Comparison of ENCODE assay signal across 13 cellular contexts in the genomic region with DNA sequence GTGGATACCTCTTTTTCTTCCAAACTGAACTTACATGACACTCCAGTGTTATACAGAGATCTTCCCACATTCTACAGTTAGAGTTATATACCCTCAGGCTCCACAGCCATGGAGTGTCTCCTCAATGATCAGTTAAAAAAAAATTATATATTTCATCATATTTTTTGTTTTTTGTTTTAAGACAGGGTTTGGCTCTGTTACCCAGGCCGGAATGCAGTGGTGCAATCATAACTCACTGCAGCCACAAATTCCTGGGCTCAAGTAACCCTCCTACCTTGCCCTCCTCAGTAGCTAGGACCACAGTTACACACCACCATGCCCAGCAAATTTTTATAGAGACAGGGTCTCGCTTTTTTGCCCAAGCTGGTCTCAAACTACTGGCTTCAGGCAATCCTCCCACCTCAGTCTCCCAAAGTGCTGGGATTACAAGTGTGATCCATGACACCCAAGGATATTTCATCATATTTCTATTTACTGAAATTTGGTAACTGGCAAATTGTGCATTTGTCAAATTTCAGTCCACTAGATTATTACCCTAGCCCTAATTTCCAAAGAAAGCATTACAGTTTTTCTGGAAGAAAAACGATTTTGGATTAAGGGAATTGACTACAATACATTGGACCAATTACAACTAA. TPM values are rescaled to one million over a fixed set of nuclear protein-coding genes. Genes with fewer than 3 reads are reported as not detected.
DNase-seq lines count a peak whose midpoint lies in the region; ATAC-seq and TF ChIP-seq lines count a peak whose summit lies in the region.
"Had no signal": no experiment of that assay in that cellular context is flagged by ENCODE, and none has a peak within 500 bp of the region (broad histone marks: within the 10 kb centered on the region; RNA-seq: fewer than 3 reads in every experiment).

No MANE protein-coding gene starts in this region.

- no peaks in the 10 kb centered on the region for H3K4me1 ChIP-seq in CD4-positive, alpha-beta memory T cell (ENCODE audit: insufficient read depth, low read length)
- no peaks in the 10 kb centered on the region for H3K4me1 ChIP-seq in trophoblast cell (ENCODE audit: control insufficient read depth in 1 of 2, insufficient read depth in 2 of 2, low read length in 2 of 2)

- intact Hi-C loops in CD4-positive, alpha-beta memory T cell (cut with micrococcal nuclease), result no loop called here

- no peaks in the 10 kb centered on the region for H3K9me3 Mint-ChIP-seq in CD4-positive, alpha-beta memory T cell
- H3K9me3 Mint-ChIP-seq: CD8-positive, alpha-beta memory T cell had no signal

- no peak overlapping the region for H3K9ac ChIP-seq in trophoblast cell (ENCODE audit: low read length)

- ATAC-seq in T-helper 17 cell (no peak), GM18868 (IDR thresholded peaks at IDR 0.05; ENCODE audit: unreplicated experiment) (no peak)
- ATAC-seq: PC-3 had no signal

- H3K27ac ChIP-seq in CD4-positive, alpha-beta memory T cell (ENCODE audit: low read depth, low read length), result no peak overlapping the region
- H3K27ac ChIP-seq in trophoblast cell (ENCODE audit: low read depth, low read length), result no peak overlapping the region
- H3K27ac ChIP-seq: right lobe of liver, vagina had no signal

- H4K91ac ChIP-seq in trophoblast cell (ENCODE audit: low read depth, low read length), result no peak overlapping the region

- no peak overlapping the region for H4K8ac ChIP-seq in trophoblast cell (ENCODE audit: low read depth, low read length)

- no peak overlapping the region for H2BK5ac ChIP-seq in trophoblast cell (ENCODE audit: low read depth, low read length, poor library complexity)

- no peak overlapping the region for H3K14ac ChIP-seq in trophoblast cell (ENCODE audit: low read length)

- H4K12ac ChIP-seq in trophoblast cell (ENCODE audit: low read depth, low read length), result no peak overlapping the region

- no peaks in the 10 kb centered on the region for H3K79me1 ChIP-seq in trophoblast cell (ENCODE audit: low read length)

- H3K9me3 ChIP-seq in CD4-positive, alpha-beta memory T cell (ENCODE audit: control insufficient read depth in 1 of 2, low read length in 2 of 2), result no peaks in the 10 kb centered on the region
- H3K9me3 ChIP-seq in T-helper 17 cell (ENCODE audit: control insufficient read depth, low read length, poor library complexity, severe bottlenecking) (no peaks in the 10 kb centered on the region), trophoblast cell (ENCODE audit: insufficient read depth, low read depth, low read length) (no peaks in the 10 kb centered on the region)
- H3K9me3 ChIP-seq: right lobe of liver, vagina had no signal

- H3K4me2 ChIP-seq in trophoblast cell (ENCODE audit: low read length), result no peak overlapping the region

- no peak overlapping the region for H3K18ac ChIP-seq in trophoblast cell (ENCODE audit: low read length)

- POLR2A ChIA-PET in CD4-positive, alpha-beta memory T cell (lab: Charles Lee; ENCODE audit: partially characterized antibody), result no interaction called here

- no peak overlapping the region for H3K23ac ChIP-seq in trophoblast cell (ENCODE audit: low read length)

- no peak overlapping the region for H3K4me3 Mint-ChIP-seq in CD4-positive, alpha-beta memory T cell
- H3K4me3 Mint-ChIP-seq in T-helper 17 cell, result no peak overlapping the region
- H3K4me3 Mint-ChIP-seq: CD8-positive, alpha-beta memory T cell had no signal

- in situ Hi-C loops in KBM-7 (cut with MboI; ENCODE audit: low pct_unique_long_range_greater_than_20kb, low sequenced_read_pairs), result no loop called here

- peak overlapping the region in 4 of 7 donors; percentile 31 to 56 (median 44) for H3K27ac Mint-ChIP-seq in CD4-positive, alpha-beta memory T cell
- peak overlapping the region; percentile 34 for H3K27ac Mint-ChIP-seq in T-helper 17 cell

- H3K4ac ChIP-seq in trophoblast cell (ENCODE audit: low read depth, low read length), result no peak overlapping the region

- TF ChIP-seq CTCF in fibroblast of pulmonary artery (IDR thresholded peaks at IDR 0.05; ENCODE audit: low read length, missing control alignments), result no peak

- H3K36me3 Mint-ChIP-seq in CD4-positive, alpha-beta memory T cell, result peaks cover 4 to 36% of the 10 kb centered on the region in 2 donors
- no peaks in the 10 kb centered on the region for H3K36me3 Mint-ChIP-seq in T-helper 17 cell (ENCODE audit: low read depth)

- H2AFZ ChIP-seq in trophoblast cell (ENCODE audit: insufficient read depth, low read length, poor library complexity), result no peak overlapping the region

- no peaks in the 10 kb centered on the region for H3K27me3 ChIP-seq in CD4-positive, alpha-beta memory T cell (ENCODE audit: insufficient read depth, low read length)
- H3K27me3 ChIP-seq in trophoblast cell (ENCODE audit: insufficient read depth, low read length), result no peaks in the 10 kb centered on the region
- H3K27me3 ChIP-seq: right lobe of liver, vagina had no signal

- no peaks in the 10 kb centered on the region for H3K27me3 Mint-ChIP-seq in CD4-positive, alpha-beta memory T cell
- no peaks in the 10 kb centered on the region for H3K27me3 Mint-ChIP-seq in T-helper 17 cell
- H3K27me3 Mint-ChIP-seq: CD8-positive, alpha-beta memory T cell had no signal

- H3K36me3 ChIP-seq in CD4-positive, alpha-beta memory T cell (ENCODE audit: insufficient read depth, low read length), result peaks cover 4% of the 10 kb centered on the region
- peaks cover 0 to 1% of the 10 kb centered on the region in 2 experiments for H3K36me3 ChIP-seq in trophoblast cell (ENCODE audit: control insufficient read depth in 1 of 2, insufficient read depth in 2 of 2, low read length in 2 of 2)

- no CpG with 5 or more reads among the region's 3 CpGs for WGBS in trophoblast cell (ENCODE audit: extremely low coverage, insufficient coverage, insufficient read length)

- H3K4me1 Mint-ChIP-seq in CD4-positive, alpha-beta memory T cell, result peaks cover 0 to 7% (median 4%) of the 10 kb centered on the region in 4 donors
- H3K4me1 Mint-ChIP-seq in T-helper 17 cell, result peaks cover 6% of the 10 kb centered on the region

- no peak overlapping the region for H2BK120ac ChIP-seq in trophoblast cell (ENCODE audit: insufficient read depth, low read length, poor library complexity)

- no peaks in the 10 kb centered on the region for H3K79me2 ChIP-seq in trophoblast cell (ENCODE audit: control insufficient read depth, insufficient read depth, low read length, poor library complexity)

- no peak overlapping the region for H2AK5ac ChIP-seq in trophoblast cell (ENCODE audit: low read length)

- CTCF ChIA-PET in CD4-positive, alpha-beta memory T cell (lab: Charles Lee; ENCODE audit: partially characterized antibody), result interaction anchor here (1.1 kb wide), 1 partner anchor 25 kb away, joined by 3 read pairs; no protein-coding TSS in a partner anchor

- no peak overlapping the region for H2BK12ac ChIP-seq in trophoblast cell (ENCODE audit: low read length)

- DNase-seq in CD4-positive, alpha-beta memory T cell, result no peak
- DNase-seq in T-helper 17 cell (no peak), fibroblast of pulmonary artery (ENCODE audit: low read depth) (peak; percentile 73), trophoblast cell (peak; percentile 26 to 72), medulla oblongata (ENCODE audit: extremely low spot score) (no peak), KBM-7 (no peak)
- DNase-seq in stimulated activated CD4-positive, alpha-beta T cell treated with anti-CD3 and anti-CD28 coated beads, Interleukin-4, amount 100 ng/mL, for 1 hour, result no peak
- DNase-seq: CD8-positive, alpha-beta memory T cell; GOT3; PC-3; right lobe of liver had no signal

- H3K4me3 ChIP-seq in CD4-positive, alpha-beta memory T cell (ENCODE audit: low read length in 2 of 2), result no peak overlapping the region
- no peak overlapping the region for H3K4me3 ChIP-seq in fibroblast of pulmonary artery (replicated peaks; ENCODE audit: low read depth, low read length)
- no peak overlapping the region for H3K4me3 ChIP-seq in trophoblast cell (ENCODE audit: low read depth, low read length)
- H3K4me3 ChIP-seq: right lobe of liver, vagina had no signal

RNA-seq across cellular contexts. Expression of gene SCAI, which starts 18.1 kb away (rescaled TPM):
- 10 to 100 TPM; 14.7 to 15.5 TPM for total RNA-seq in CD4-positive, alpha-beta memory T cell
- 1 to 10 TPM in 1 of 2 donors, under 1 TPM in 1; 0.23 to 2.4 TPM for polyA plus RNA-seq in CD4-positive, alpha-beta memory T cell
- total RNA-seq in T-helper 17 cell, result 10 to 100 TPM in 1 of 2 donors, 1 to 10 TPM in 1; 7.2 to 10.5 TPM
- polyA plus RNA-seq in trophoblast cell (2013), result 4.8 and 5.5 TPM in 2 replicates

RNA-seq across cellular contexts. Expression of gene PPP6C, which starts 28.2 kb away (rescaled TPM):
- total RNA-seq in CD4-positive, alpha-beta memory T cell, result 10 to 100 TPM; 49.2 TPM
- polyA plus RNA-seq in CD4-positive, alpha-beta memory T cell, result 10 to 100 TPM; 62.3 to 66.1 TPM
- 10 to 100 TPM; 34.3 to 34.6 TPM for total RNA-seq in T-helper 17 cell
- polyA plus RNA-seq in trophoblast cell (2013), result 28.3 and 28.4 TPM in 2 replicates

RNA-seq across cellular contexts. Expression of gene RABEPK, which starts 38.9 kb away (rescaled TPM):
- 10 to 100 TPM; 12.2 to 13.5 TPM for total RNA-seq in CD4-positive, alpha-beta memory T cell
- polyA plus RNA-seq in CD4-positive, alpha-beta memory T cell, result 10 to 100 TPM; 35.9 to 43.3 TPM
- 10 to 100 TPM in 1 of 2 donors, 1 to 10 TPM in 1; 9.8 to 13.0 TPM for total RNA-seq in T-helper 17 cell
- 13.4 and 14.1 TPM in 2 replicates for polyA plus RNA-seq in trophoblast cell (2013)

Comparison
In these comparisons a context has a peak if more than half of its experiments do, and no peak if none do; other contexts are left out.
1. DNase-seq: peak in fibroblast of pulmonary artery (single experiment) and trophoblast cell (2 of 2); none in CD4-positive, alpha-beta memory T cell (0 of 5), T-helper 17 cell (0 of 3), medulla oblongata (single experiment), stimulated activated CD4-positive, alpha-beta T cell treated with anti-CD3 and anti-CD28 coated beads, Interleukin-4, amount 100 ng/mL, for 1 hour (single experiment) and KBM-7 (single experiment).